ENCODE assay signal across 21 cellular contexts in the genomic region with DNA sequence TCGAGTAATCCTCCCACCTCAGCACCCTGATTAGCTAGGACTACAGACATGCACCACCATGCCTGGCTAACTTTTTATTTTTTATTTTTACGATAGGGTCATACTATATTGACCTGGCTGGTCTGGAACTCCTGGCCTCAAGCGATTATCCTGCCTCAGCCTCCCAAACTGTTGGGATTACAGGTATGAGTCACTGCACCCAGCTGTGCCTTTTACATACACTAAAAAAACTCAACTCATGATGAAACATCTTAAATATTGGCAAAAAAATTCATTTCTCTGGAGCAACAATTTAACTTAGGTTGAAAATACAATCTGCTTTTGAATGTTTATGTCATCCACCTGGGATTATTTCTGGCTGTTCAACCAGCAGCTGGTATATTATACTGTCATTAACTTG.
"Had no signal": no experiment of that assay in that cellular context is flagged by ENCODE, and none has a peak within 500 bp of the region (broad histone marks: within the 10 kb centered on the region; RNA-seq: fewer than 3 reads in every experiment).

No MANE protein-coding gene starts in this region.

- H3K4me1 ChIP-seq: body of pancreas, colonic mucosa, esophagus squamous epithelium, left ventricle myocardium inferior had no signal

- DNase-seq: activated CD4-positive, alpha-beta T cell treated with anti-CD3 and anti-CD28 coated beads for 36 hours; activated CD4-positive, CD25-positive, alpha-beta regulatory T cell; activated CD8-positive, alpha-beta memory T cell treated with anti-CD3 and anti-CD28 coated beads, Interleukin-2, amount 10 ng/mL, durations not matched to agents 7 days and 5 days; activated CD8-positive, alpha-beta T cell treated with anti-CD3 and anti-CD28 coated beads, Interleukin-2, amount 10 ng/mL, durations not matched to agents 7 days and 5 days; activated T-cell treated with anti-CD3 and anti-CD28 coated beads, Interleukin-2, amount 50 U/mL, for 48 hours; anterior cingulate cortex; body of pancreas; colonic mucosa; effector CD8-positive, alpha-beta T cell; esophagus squamous epithelium; left ventricle myocardium inferior; ovary; stimulated activated CD4-positive, alpha-beta T cell treated with anti-CD3 and anti-CD28 coated beads, Interleukin-12 subunit alpha, Interleukin-12 subunit beta, amount 100 ng/mL, for 4 hours; stimulated activated CD4-positive, alpha-beta T cell treated with anti-CD3 and anti-CD28 coated beads, Interleukin-4, amount 100 ng/mL, for 24 hours had no signal

- ATAC-seq: activated CD4-positive, alpha-beta T cell treated with anti-CD3 and anti-CD28 coated beads for 36 hours; activated CD8-positive, alpha-beta memory T cell treated with anti-CD3 and anti-CD28 coated beads, Interleukin-2, amount 10 ng/mL, durations not matched to agents 7 days and 5 days; activated CD8-positive, alpha-beta T cell treated with anti-CD3 and anti-CD28 coated beads, Interleukin-2, amount 10 ng/mL, durations not matched to agents 7 days and 5 days; activated naive CD4-positive, alpha-beta T cell treated with anti-CD3 and anti-CD28 coated beads, Interleukin-2, amount 50 U/mL, for 72 hours; body of pancreas; sciatic nerve; stimulated activated effector memory CD8-positive, alpha-beta T cell treated with anti-CD3 and anti-CD28 coated beads, Interleukin-12 subunit alpha, Interleukin-12 subunit beta, amount 100 ng/mL, for 72 hours had no signal

- H3K27ac ChIP-seq: body of pancreas, colonic mucosa, epithelial cell of prostate, esophagus squamous epithelium, left ventricle myocardium inferior, ovary, skin epidermis, thoracic aorta had no signal

- H3K4me3 ChIP-seq: body of pancreas, colonic mucosa, esophagus squamous epithelium, left ventricle myocardium inferior, lung, ovary, skin epidermis, thoracic aorta had no signal

- H3K9me3 ChIP-seq: body of pancreas, colonic mucosa, esophagus squamous epithelium, left ventricle myocardium inferior, ovary, thoracic aorta had no signal

- H3K36me3 ChIP-seq: colonic mucosa, esophagus squamous epithelium, left ventricle myocardium inferior, ovary, thoracic aorta had no signal

- H3K27me3 ChIP-seq: body of pancreas, colonic mucosa, esophagus squamous epithelium, ovary had no signal
